1 cellular context compared by ENCODE assay signal in the genomic region with DNA sequence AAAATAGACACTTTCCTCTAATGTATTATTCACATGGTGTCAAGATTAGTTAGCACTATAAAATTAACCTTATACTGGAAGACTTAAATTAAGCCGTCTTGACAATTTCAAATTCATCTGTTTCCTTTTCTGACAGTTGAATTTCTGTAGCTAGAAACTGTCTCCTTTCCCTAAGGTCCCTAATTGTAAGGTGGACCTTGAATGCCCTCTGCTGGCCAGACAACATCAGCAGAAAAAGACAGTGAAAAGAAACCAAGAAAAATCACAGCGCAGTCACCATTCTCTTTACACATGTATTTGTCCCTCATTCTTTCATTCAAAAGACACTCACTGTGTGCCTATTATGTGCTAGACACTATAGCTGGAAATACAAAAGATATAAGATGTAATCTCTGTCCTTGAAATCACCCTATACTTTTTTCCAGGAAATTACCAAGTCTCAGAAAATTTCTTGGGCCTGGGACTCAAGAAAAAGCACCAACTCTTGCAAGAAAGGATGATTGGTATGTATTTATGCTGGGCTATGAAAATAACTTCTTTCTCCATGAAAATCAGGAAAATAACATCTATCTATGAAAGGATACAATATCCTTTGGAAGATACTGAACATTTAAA.
TF ChIP-seq lines count a peak whose summit lies in the region.

No MANE protein-coding gene starts in this region.

TF ChIP-seq in GM23338, 12 proteins besides CTCF, POLR2A, EP300 and RAD21 (continued from another document):
- TF ChIP-seq, protein P1, sequence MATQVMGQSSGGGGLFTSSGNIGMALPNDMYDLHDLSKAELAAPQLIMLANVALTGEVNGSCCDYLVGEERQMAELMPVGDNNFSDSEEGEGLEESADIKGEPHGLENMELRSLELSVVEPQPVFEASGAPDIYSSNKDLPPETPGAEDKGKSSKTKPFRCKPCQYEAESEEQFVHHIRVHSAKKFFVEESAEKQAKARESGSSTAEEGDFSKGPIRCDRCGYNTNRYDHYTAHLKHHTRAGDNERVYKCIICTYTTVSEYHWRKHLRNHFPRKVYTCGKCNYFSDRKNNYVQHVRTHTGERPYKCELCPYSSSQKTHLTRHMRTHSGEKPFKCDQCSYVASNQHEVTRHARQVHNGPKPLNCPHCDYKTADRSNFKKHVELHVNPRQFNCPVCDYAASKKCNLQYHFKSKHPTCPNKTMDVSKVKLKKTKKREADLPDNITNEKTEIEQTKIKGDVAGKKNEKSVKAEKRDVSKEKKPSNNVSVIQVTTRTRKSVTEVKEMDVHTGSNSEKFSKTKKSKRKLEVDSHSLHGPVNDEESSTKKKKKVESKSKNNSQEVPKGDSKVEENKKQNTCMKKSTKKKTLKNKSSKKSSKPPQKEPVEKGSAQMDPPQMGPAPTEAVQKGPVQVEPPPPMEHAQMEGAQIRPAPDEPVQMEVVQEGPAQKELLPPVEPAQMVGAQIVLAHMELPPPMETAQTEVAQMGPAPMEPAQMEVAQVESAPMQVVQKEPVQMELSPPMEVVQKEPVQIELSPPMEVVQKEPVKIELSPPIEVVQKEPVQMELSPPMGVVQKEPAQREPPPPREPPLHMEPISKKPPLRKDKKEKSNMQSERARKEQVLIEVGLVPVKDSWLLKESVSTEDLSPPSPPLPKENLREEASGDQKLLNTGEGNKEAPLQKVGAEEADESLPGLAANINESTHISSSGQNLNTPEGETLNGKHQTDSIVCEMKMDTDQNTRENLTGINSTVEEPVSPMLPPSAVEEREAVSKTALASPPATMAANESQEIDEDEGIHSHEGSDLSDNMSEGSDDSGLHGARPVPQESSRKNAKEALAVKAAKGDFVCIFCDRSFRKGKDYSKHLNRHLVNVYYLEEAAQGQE (IDR thresholded peaks at IDR 0.05; ENCODE audit: unreplicated experiment), result no peak
- no peak for TF ChIP-seq ZNF114 (CRISPR knock-in tag; IDR thresholded peaks at IDR 0.05)
- TF ChIP-seq EZH2 (IDR thresholded peaks at IDR 0.05; ENCODE audit: low read depth, unreplicated experiment), result no peak
- TF ChIP-seq EZH2phosphoT487 (IDR thresholded peaks at IDR 0.05; ENCODE audit: unreplicated experiment), result no peak
- no peak for TF ChIP-seq JUNB (IDR thresholded peaks at IDR 0.05; ENCODE audit: unreplicated experiment)
- TF ChIP-seq STAT1 (IDR thresholded peaks at IDR 0.05; ENCODE audit: unreplicated experiment), result no peak
- TF ChIP-seq, protein P2, sequence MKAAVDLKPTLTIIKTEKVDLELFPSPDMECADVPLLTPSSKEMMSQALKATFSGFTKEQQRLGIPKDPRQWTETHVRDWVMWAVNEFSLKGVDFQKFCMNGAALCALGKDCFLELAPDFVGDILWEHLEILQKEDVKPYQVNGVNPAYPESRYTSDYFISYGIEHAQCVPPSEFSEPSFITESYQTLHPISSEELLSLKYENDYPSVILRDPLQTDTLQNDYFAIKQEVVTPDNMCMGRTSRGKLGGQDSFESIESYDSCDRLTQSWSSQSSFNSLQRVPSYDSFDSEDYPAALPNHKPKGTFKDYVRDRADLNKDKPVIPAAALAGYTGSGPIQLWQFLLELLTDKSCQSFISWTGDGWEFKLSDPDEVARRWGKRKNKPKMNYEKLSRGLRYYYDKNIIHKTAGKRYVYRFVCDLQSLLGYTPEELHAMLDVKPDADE (IDR thresholded peaks at IDR 0.05), result no peak
- TF ChIP-seq NANOG (IDR thresholded peaks at IDR 0.05; ENCODE audit: borderline replicate concordance), result no peak
